ENCODE assay signal across 8 cellular contexts in genomic region chr18:12308386-12309100, GRCh38. TPM values are rescaled to one million over a fixed set of nuclear protein-coding genes. Genes with fewer than 3 reads are reported as not detected.
DNase-seq lines count a peak whose midpoint lies in the region; ATAC-seq and TF ChIP-seq lines count a peak whose summit lies in the region.

No MANE protein-coding gene starts in this region.

- H3K27me3 ChIP-seq in HL-60 (ENCODE audit: insufficient read depth, poor library complexity, severe bottlenecking) (peaks cover 37% of the 10 kb centered on the region), mononuclear cell (ENCODE audit: insufficient read depth, low read length) (peaks cover 18% of the 10 kb centered on the region)

- peak; percentile 64 for ATAC-seq in GM21447 (IDR thresholded peaks at IDR 0.05; ENCODE audit: unreplicated experiment)
- ATAC-seq in T-cell (replicated peaks in 1 of 4): peak in 2 of 4 experiments; percentile 17 to 42

- DNase-seq in ELR (ENCODE audit: low read depth): peak; percentile 93
- peak; percentile 46 for DNase-seq in HL-60 (ENCODE audit: low read depth in 1 of 2, low spot score in 1 of 2)
- DNase-seq in T-cell: peak in 4 of 34 experiments; percentile 3 to 36 (median 8)
- DNase-seq in epithelial cell of esophagus (ENCODE audit: low read depth): peak; percentile 84
- no peak for DNase-seq in type B pancreatic cell (ENCODE audit: extremely low spot score, unreplicated experiment)
- DNase-seq in cerebellum (ENCODE audit: low spot score): no peak

- H3K4me3 ChIP-seq in HL-60 (replicated peaks; ENCODE audit: insufficient read depth, low read length) (peak overlapping the region; percentile 32), epithelial cell of esophagus (ENCODE audit: low read length) (peak overlapping the region; percentile 80), mononuclear cell (ENCODE audit: low read length) (peak overlapping the region; percentile 45)

- peaks cover 8% of the 10 kb centered on the region for H3K9me3 ChIP-seq in mononuclear cell (ENCODE audit: low read depth, low read length)

- H3K27ac Mint-ChIP-seq in T-cell (no peak overlapping the region), type B pancreatic cell (peak overlapping the region; percentile 87)

- no peak overlapping the region for H3K27ac ChIP-seq in HL-60 (replicated peaks)

- CTCF ChIA-PET in T-cell (lab: Charles Lee): no interaction called here

- H3K4me1 ChIP-seq in mononuclear cell (ENCODE audit: insufficient read depth, low read length): peaks cover 24% of the 10 kb centered on the region

- peaks cover 0 to 12% (median 6%) of the 10 kb centered on the region in 3 donors for H3K9me3 Mint-ChIP-seq in T-cell
- peaks cover 6% of the 10 kb centered on the region for H3K9me3 Mint-ChIP-seq in type B pancreatic cell

- H3K36me3 Mint-ChIP-seq in T-cell: peaks cover 6% of the 10 kb centered on the region
- peaks cover 28% of the 10 kb centered on the region for H3K36me3 Mint-ChIP-seq in type B pancreatic cell

- TF ChIP-seq CTCF in HL-60 (IDR thresholded peaks at IDR 0.05; ENCODE audit: insufficient read depth, low read length) (no peak), epithelial cell of esophagus (IDR thresholded peaks at IDR 0.05; ENCODE audit: insufficient read depth, low read depth, low read length, missing control alignments) (no peak), type B pancreatic cell (conservative IDR thresholded peaks at IDR 0.05) (no peak)

- H3K27me3 Mint-ChIP-seq in T-cell (peaks cover 42 to 52% of the 10 kb centered on the region in 2 donors), type B pancreatic cell (peaks cover 30% of the 10 kb centered on the region)

- peak overlapping the region; percentile 36 to 68 (median 39) for H3K4me3 Mint-ChIP-seq in T-cell
- H3K4me3 Mint-ChIP-seq in type B pancreatic cell: peak overlapping the region; percentile 90

- POLR2A ChIA-PET in T-cell (lab: Charles Lee): no interaction called here

- H3K4me1 Mint-ChIP-seq in T-cell (peaks cover 12 to 16% (median 15%) of the 10 kb centered on the region in 3 donors), type B pancreatic cell (ENCODE audit: unreplicated experiment) (peaks cover 27% of the 10 kb centered on the region)

RNA-seq across cellular contexts. Expression of gene TUBB6, which starts 0.5 kb away (rescaled TPM):
- total RNA-seq in T-cell: 1 to 10 TPM in 2 of 5 donors, under 1 TPM in 3; 0.40 to 4.9 (median 0.96) TPM
- total RNA-seq in mononuclear cell: 36.7 TPM
- 56.5 and 83.8 TPM in 2 replicates for total RNA-seq in type B pancreatic cell (ENCODE audit: low replicate concordance)
- total RNA-seq in cerebellum: 52.5 TPM

RNA-seq across cellular contexts. Expression of gene CIDEA, which starts 54.4 kb away (rescaled TPM):
- total RNA-seq in T-cell (not detected), mononuclear cell (not detected), type B pancreatic cell (ENCODE audit: low replicate concordance) (not detected in 2 replicates), cerebellum (not detected)

Comparison
In these comparisons a context has a peak if more than half of its experiments do, and no peak if none do; other contexts are left out.
1. DNase-seq: peak in ELR (single experiment), HL-60 (2 of 2) and epithelial cell of esophagus (single experiment); none in type B pancreatic cell (single experiment) and cerebellum (single experiment).
2. Peak in every context shown above with its lines, with median percentiles within 50 percentile points of each other: H3K4me3 ChIP-seq.